ENCODE assay signal across 28 cellular contexts in the genomic region with DNA sequence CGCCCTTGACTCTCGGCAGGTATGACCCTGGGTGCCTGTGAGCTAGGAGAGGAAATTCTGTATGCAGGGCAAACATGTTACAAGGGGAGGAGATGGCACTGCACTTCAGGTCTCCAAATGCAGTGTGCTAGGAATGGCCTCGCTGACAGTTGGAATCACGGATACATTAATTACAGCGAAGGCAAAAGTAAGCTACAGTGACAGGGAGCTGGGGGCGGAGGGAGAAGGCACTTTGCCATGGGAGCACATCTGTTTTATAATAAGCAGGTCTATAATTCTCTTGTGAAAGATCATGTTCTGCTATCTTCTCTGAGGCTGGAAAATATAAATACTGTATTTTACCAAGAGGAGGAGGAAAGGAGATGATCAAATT. TPM values are rescaled to one million over a fixed set of nuclear protein-coding genes. Genes with fewer than 3 reads are reported as not detected.
DNase-seq lines count a peak whose midpoint lies in the region; ATAC-seq and TF ChIP-seq lines count a peak whose summit lies in the region.
"Had no signal": no experiment of that assay in that cellular context is flagged by ENCODE, and none has a peak within 500 bp of the region (broad histone marks: within the 10 kb centered on the region; RNA-seq: fewer than 3 reads in every experiment).

No MANE protein-coding gene starts in this region.

- peaks cover 25 to 46% (median 39%) of the 10 kb centered on the region in 4 donors for H3K4me1 ChIP-seq in esophagus muscularis mucosa
- peaks cover 0 to 10% of the 10 kb centered on the region in 2 donors for H3K4me1 ChIP-seq in neuronal stem cell (ENCODE audit: control insufficient read depth in 2 of 2, insufficient read depth in 1 of 2, low read depth in 1 of 2, low read length in 2 of 2)

- no peak overlapping the region for H2BK15ac ChIP-seq in neuronal stem cell (ENCODE audit: low read length)

- H3K14ac ChIP-seq in neuronal stem cell (ENCODE audit: low read length), result no peak overlapping the region

- no peak overlapping the region for H2BK12ac ChIP-seq in neuronal stem cell (ENCODE audit: low read length)

- peak; percentile 42 for DNase-seq in NCI-H1694 treated with DMSO at 0.1 percent for 48 hours (lab: John Stamatoyannopoulos, UW)
- DNase-seq in esophagus muscularis mucosa (ENCODE audit: extremely low spot score), result no peak
- peak; percentile 40 for DNase-seq in islet precursor cell
- no peak for DNase-seq in neuronal stem cell (ENCODE audit: low spot score)
- no peak for DNase-seq in NK-92 (lab: John Stamatoyannopoulos, UW; ENCODE audit: unreplicated experiment)
- no peak for DNase-seq in epidermal melanocyte (ENCODE audit: insufficient read length, low spot score)
- no peak for DNase-seq in NCI-H526 treated with DMSO at 0.1 percent for 48 hours (lab: John Stamatoyannopoulos, UW)
- DNase-seq: activated CD4-positive, alpha-beta T cell treated with anti-CD3 and anti-CD28 coated beads for 36 hours; activated T-cell treated with anti-CD3 and anti-CD28 coated beads for 4 hours; anterior cingulate cortex; CD4-positive, alpha-beta memory T cell; cortex of kidney; gastrocnemius medialis; H7; NCI-H1417; NCI-H2107; NK-92 treated with Interleukin-12 subunit alpha and Interleukin-12 subunit beta, amount 100 ng/mL, for 24 hours; PC-3; SHP77; stimulated activated CD4-positive, alpha-beta T cell treated with anti-CD3 and anti-CD28 coated beads, Interleukin-1b, Interleukin-23, amount 100 ng/mL, for 48 hours; stimulated activated CD8-positive, alpha-beta memory T cell treated with anti-CD3 and anti-CD28 coated beads, Interleukin-4, amount 100 ng/mL, for 48 hours; trophoblast cell had no signal

- H3K4ac ChIP-seq in neuronal stem cell (ENCODE audit: low read length), result no peak overlapping the region

- no peak for TF ChIP-seq POLR2A in esophagus muscularis mucosa (IDR thresholded peaks at IDR 0.05; ENCODE audit: low read depth)

- intact Hi-C loops in esophagus muscularis mucosa (cut with DNase I), result no loop called here

- no peak overlapping the region for H2AFZ ChIP-seq in neuronal stem cell (ENCODE audit: low read length)

- H3K27me3 ChIP-seq in esophagus muscularis mucosa (no peaks in the 10 kb centered on the region), neuronal stem cell (ENCODE audit: control insufficient read depth in 3 of 3, insufficient read depth in 3 of 3, low read depth in 1 of 3, low read length in 3 of 3) (no peaks in the 10 kb centered on the region)
- H3K27me3 ChIP-seq: gastrocnemius medialis, neutrophil had no signal

- no peak overlapping the region for H2BK5ac ChIP-seq in neuronal stem cell (ENCODE audit: low read length)

- H3K36me3 ChIP-seq in esophagus muscularis mucosa (peaks cover 0 to 11% (median 8%) of the 10 kb centered on the region in 4 donors), neuronal stem cell (replicated peaks in 1 of 2; ENCODE audit: control insufficient read depth in 2 of 2, insufficient read depth in 2 of 2, low read length in 2 of 2) (peaks cover 0 to 2% of the 10 kb centered on the region in 2 donors)

- TF ChIP-seq EP300 in esophagus muscularis mucosa (IDR thresholded peaks at IDR 0.05), result no peak

- TF ChIP-seq CTCF in esophagus muscularis mucosa (IDR thresholded peaks at IDR 0.05), result no peak

- H4K91ac ChIP-seq in neuronal stem cell (ENCODE audit: low read depth, low read length, poor library complexity), result no peak overlapping the region

- H3K27ac ChIP-seq in esophagus muscularis mucosa (replicated peaks in 1 of 4) (peak overlapping the region; percentile 71 to 80 (median 73)), neuronal stem cell (replicated peaks; ENCODE audit: low read length) (no peak overlapping the region)
- H3K27ac ChIP-seq: neutrophil had no signal

- H3K4me2 ChIP-seq in neuronal stem cell (ENCODE audit: insufficient read depth, low read length, poor library complexity, severe bottlenecking), result no peak overlapping the region
- H3K4me2 ChIP-seq: A549, smooth muscle cell had no signal

- H3K9ac ChIP-seq in neuronal stem cell (ENCODE audit: low read depth, low read length, poor library complexity), result no peak overlapping the region

- no peaks in the 10 kb centered on the region for H3K79me1 ChIP-seq in neuronal stem cell (ENCODE audit: low read depth, low read length)

- no peak overlapping the region for H2BK120ac ChIP-seq in neuronal stem cell (ENCODE audit: low read depth, low read length)

- H3K23ac ChIP-seq in neuronal stem cell (ENCODE audit: low read depth, low read length, poor library complexity), result no peak overlapping the region

- no peak overlapping the region for H4K8ac ChIP-seq in neuronal stem cell (ENCODE audit: low read depth, low read length)

- H3K18ac ChIP-seq in neuronal stem cell (ENCODE audit: low read length), result peak overlapping the region; percentile 54

- ATAC-seq in HG02870 (IDR thresholded peaks at IDR 0.05; ENCODE audit: unreplicated experiment), result no peak
- ATAC-seq: A549; activated CD4-positive, alpha-beta T cell treated with anti-CD3 and anti-CD28 coated beads for 36 hours; gastrocnemius medialis; GM12878; PC-3 had no signal

- H3K9me3 ChIP-seq in esophagus muscularis mucosa (no peaks in the 10 kb centered on the region), neuronal stem cell (replicated peaks in 1 of 2; ENCODE audit: control insufficient read depth in 2 of 2, insufficient read depth in 1 of 2, low read depth in 1 of 2, low read length in 2 of 2) (no peaks in the 10 kb centered on the region)
- H3K9me3 ChIP-seq: A549, gastrocnemius medialis, neutrophil had no signal

- H2AK5ac ChIP-seq in neuronal stem cell (ENCODE audit: low read depth, low read length), result no peak overlapping the region

- WGBS in esophagus muscularis mucosa, result 49% methylated on average over 6 of the region's 6 CpGs
- no CpG with 5 or more reads among the region's 6 CpGs for whole genome bisulfite sequencing in neuronal stem cell (ENCODE audit: extremely low coverage in 2 of 2, insufficient read length in 2 of 2, insufficient replicate concordance in 1 of 2), 2 donors

- H3K4me3 ChIP-seq in esophagus muscularis mucosa, result peak overlapping the region in 2 of 4 donors; percentile 2 to 12
- H3K4me3 ChIP-seq in neuronal stem cell (ENCODE audit: low read length in 2 of 2), result no peak overlapping the region
- H3K4me3 ChIP-seq: A549, GM12878, lung, smooth muscle cell had no signal

RNA-seq across cellular contexts. Expression of gene FZD5, which starts 56.2 kb away (rescaled TPM):
- total RNA-seq in esophagus muscularis mucosa, result 10 to 100 TPM; 15.7 to 23.7 (median 21.0) TPM
- 267 TPM for polyA plus RNA-seq in neuronal stem cell (2013, experiment 1 of 2)
- 274 TPM for polyA plus RNA-seq in neuronal stem cell (2013, experiment 2 of 2)

Comparison
In these comparisons a context has a peak if more than half of its experiments do, and no peak if none do; other contexts are left out.
1. DNase-seq: peak in NCI-H1694 treated with DMSO at 0.1 percent for 48 hours (single experiment) and islet precursor cell (single experiment); none in esophagus muscularis mucosa (single experiment), neuronal stem cell (single experiment), NK-92 (single experiment), epidermal melanocyte (single experiment) and NCI-H526 treated with DMSO at 0.1 percent for 48 hours (single experiment).